17 cellular contexts compared by ENCODE assay signal in the genomic region with DNA sequence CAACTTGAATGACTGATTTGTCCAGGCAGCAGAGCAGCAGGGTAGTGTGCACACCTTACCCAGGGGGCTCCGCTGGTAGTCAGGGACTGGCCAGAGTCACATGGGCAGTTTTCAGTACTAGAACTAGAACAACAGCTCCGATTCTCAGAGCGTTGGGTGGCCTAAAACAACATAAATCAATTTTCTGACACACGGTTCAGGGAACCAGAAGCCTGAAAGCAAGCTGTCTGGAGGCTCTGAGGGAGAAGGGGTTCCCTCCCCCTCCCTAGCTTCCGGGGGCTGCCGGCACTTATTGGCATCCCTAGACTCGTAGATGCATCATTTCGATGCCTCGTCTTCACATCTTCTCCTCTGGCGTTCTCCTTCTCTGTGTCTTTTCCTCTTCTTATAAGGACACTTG. TPM values are rescaled to one million over a fixed set of nuclear protein-coding genes. Genes with fewer than 3 reads are reported as not detected.
A peak's percentile ranks its signal among the peaks of the same experiment; 100 is the strongest.
DNase-seq lines count a peak whose midpoint lies in the region; ATAC-seq and TF ChIP-seq lines count a peak whose summit lies in the region.
"Had no signal": no experiment of that assay in that cellular context is flagged by ENCODE, and none has a peak within 500 bp of the region (broad histone marks: within the 10 kb centered on the region; RNA-seq: fewer than 3 reads in every experiment).

No MANE protein-coding gene starts in this region.

- H2BK15ac ChIP-seq in IMR-90 (ENCODE audit: low read depth, low read length), result peak overlapping the region; percentile 86; the same call in 2 of the 3 replicates

- intact Hi-C loops in IMR-90 (cut with micrococcal nuclease), result no loop called here
- intact Hi-C loops in PC-3 (cut with micrococcal nuclease), result no loop called here
- intact Hi-C loops in esophagus muscularis mucosa (cut with DNase I), result loop anchor here (10.0 kb wide), 1 partner anchor 99 kb away; no protein-coding TSS in a partner anchor
- intact Hi-C loops in gastrocnemius medialis (cut with DNase I; ENCODE audit: low total_unique reads), result no loop called here

- DNase-seq in IMR-90 (no peak), PC-3 (no peak), esophagus muscularis mucosa (ENCODE audit: extremely low spot score) (peak; percentile 72), gastrocnemius medialis (no peak), glomerular visceral epithelial cell (ENCODE audit: extremely low spot score) (no peak)
- DNase-seq: Calu3; CD8-positive, alpha-beta T cell; EL; NCI-H187; NCI-H2107; NCI-H510A; NCI-H748 treated with DMSO at 0.1 percent for 48 hours; SW 1271 had no signal

- peak overlapping the region; percentile 66 for H4K91ac ChIP-seq in IMR-90 (ENCODE audit: insufficient read depth, low read depth, low read length)

- no peaks in the 10 kb centered on the region for H3K9me2 ChIP-seq in PC-3 (replicated peaks; ENCODE audit: low read length)

- dilution Hi-C loops in IMR-90 (cut with HindIII; ENCODE audit: low sequenced_read_pairs, unreplicated experiment), result no loop called here

- H3F3A ChIP-seq in PC-3 (ENCODE audit: low read length, unreplicated experiment), result no peaks in the 10 kb centered on the region

- H3K4me1 ChIP-seq in IMR-90 (ENCODE audit: control insufficient read depth, insufficient read depth, low read length), result peaks cover 17% of the 10 kb centered on the region
- peaks cover 56% of the 10 kb centered on the region for H3K4me1 ChIP-seq in PC-3 (ENCODE audit: insufficient read depth, low read length)
- H3K4me1 ChIP-seq in esophagus muscularis mucosa, result peaks cover 12 to 26% (median 22%) of the 10 kb centered on the region in 4 donors
- H3K4me1 ChIP-seq in gastrocnemius medialis, result peaks cover 38 to 55% of the 10 kb centered on the region in 2 donors

- H3K9me3 ChIP-seq in IMR-90 (ENCODE audit: control insufficient read depth, insufficient read depth, low read length) (no peaks in the 10 kb centered on the region), PC-3 (ENCODE audit: low read length) (no peaks in the 10 kb centered on the region), esophagus muscularis mucosa (no peaks in the 10 kb centered on the region), gastrocnemius medialis (no peaks in the 10 kb centered on the region)
- H3K9me3 ChIP-seq: BLaER1 treated with 17β-estradiol and CSF1 and Interleukin-3, amounts not matched to agents 10 nM and 100 nM had no signal

- no peak overlapping the region; the same call in 1 of the 2 replicates for H4K5ac ChIP-seq in IMR-90 (ENCODE audit: low read depth, low read length)

- TF ChIP-seq EP300 in esophagus muscularis mucosa (IDR thresholded peaks at IDR 0.05), result no peak

- peak overlapping the region; percentile 23; the same call in 1 of the 2 replicates for H3K14ac ChIP-seq in IMR-90 (replicated peaks; ENCODE audit: low read depth, low read length)

- H3K27ac ChIP-seq in IMR-90 (ENCODE audit: insufficient read depth, low read length) (no peak overlapping the region), PC-3 (ENCODE audit: low read length) (peak overlapping the region; percentile 56; the same call in 1 of the 2 replicates), esophagus muscularis mucosa (replicated peaks in 1 of 4) (no peak overlapping the region), gastrocnemius medialis (peak overlapping the region; percentile 4 to 91 (median 66))
- H3K27ac ChIP-seq: BLaER1 treated with 17β-estradiol and CSF1 and Interleukin-3, amounts not matched to agents 10 nM and 100 nM had no signal

- TF ChIP-seq POLR2A in IMR-90 (IDR thresholded peaks at IDR 0.05; ENCODE audit: low read depth, low read length), result no peak
- no peak for TF ChIP-seq POLR2A in esophagus muscularis mucosa (IDR thresholded peaks at IDR 0.05; ENCODE audit: low read depth)
- no peak for TF ChIP-seq POLR2A in gastrocnemius medialis (IDR thresholded peaks at IDR 0.05)

- no peak overlapping the region for H4K8ac ChIP-seq in IMR-90 (ENCODE audit: low read depth in 2 of 2, low read length in 2 of 2)

- no peaks in the 10 kb centered on the region for H3K79me2 ChIP-seq in PC-3 (ENCODE audit: low read length)

- H3K23ac ChIP-seq in IMR-90 (ENCODE audit: low read depth, low read length), result peak overlapping the region; percentile 42; the same call in 1 of the 2 replicates

- H3K4me2 ChIP-seq in IMR-90 (ENCODE audit: low read depth, low read length) (no peak overlapping the region), PC-3 (ENCODE audit: low read length) (peak overlapping the region; percentile 69; the same call in 1 of the 2 replicates)
- H3K4me2 ChIP-seq: BLaER1 treated with 17β-estradiol and CSF1 and Interleukin-3, amounts not matched to agents 10 nM and 100 nM had no signal

- peak overlapping the region; percentile 1 for H2BK120ac ChIP-seq in IMR-90 (ENCODE audit: low read depth, low read length)

- no peaks in the 10 kb centered on the region for H4K20me1 ChIP-seq in IMR-90 (ENCODE audit: insufficient read depth, low read length)
- no peaks in the 10 kb centered on the region for H4K20me1 ChIP-seq in PC-3 (ENCODE audit: low read length)
- H4K20me1 ChIP-seq: BLaER1 treated with 17β-estradiol and CSF1 and Interleukin-3, amounts not matched to agents 10 nM and 100 nM had no signal

- in situ Hi-C loops in IMR-90 (cut with MboI; ENCODE audit: low sequenced_read_pairs) (no loop called here), gastrocnemius medialis (cut with MboI; ENCODE audit: low sequenced_read_pairs in 4 of 4) (no loop called here)

- TF ChIP-seq CTCF in IMR-90 (conservative IDR thresholded peaks at IDR 0.05; ENCODE audit: low read depth, low read length) (no peak), PC-3 (conservative IDR thresholded peaks at IDR 0.05; ENCODE audit: low read depth, low read length) (no peak), esophagus muscularis mucosa (IDR thresholded peaks at IDR 0.05) (no peak), gastrocnemius medialis (IDR thresholded peaks at IDR 0.05 in 4 of 5, conservative IDR thresholded peaks at IDR 0.05 in 1 of 5) (no peak)

- no peak overlapping the region for H3K4me3 ChIP-seq in IMR-90 (ENCODE audit: insufficient read depth, low read depth, low read length)
- H3K4me3 ChIP-seq in PC-3 (ENCODE audit: low read length), result no peak overlapping the region
- no peak overlapping the region for H3K4me3 ChIP-seq in esophagus muscularis mucosa
- H3K4me3 ChIP-seq in gastrocnemius medialis, result no peak overlapping the region
- H3K4me3 ChIP-seq: BLaER1 treated with 17β-estradiol and CSF1 and Interleukin-3, amounts not matched to agents 10 nM and 100 nM had no signal

- H2BK20ac ChIP-seq in IMR-90 (ENCODE audit: low read depth, low read length), result peak overlapping the region; percentile 50

- peaks cover 11% of the 10 kb centered on the region for H3K9me1 ChIP-seq in IMR-90 (ENCODE audit: insufficient read depth, low read length)

- H3K18ac ChIP-seq in IMR-90 (ENCODE audit: low read depth, low read length), result no peak overlapping the region

- H3K9ac ChIP-seq in IMR-90 (ENCODE audit: low read depth, low read length), result no peak overlapping the region
- H3K9ac ChIP-seq in PC-3 (ENCODE audit: low read length), result no peak overlapping the region
- H3K9ac ChIP-seq: BLaER1 treated with 17β-estradiol and CSF1 and Interleukin-3, amounts not matched to agents 10 nM and 100 nM had no signal

- no peak for TF ChIP-seq RAD21 in IMR-90 (IDR thresholded peaks at IDR 0.05; ENCODE audit: low read length)

- no peak overlapping the region for H3K56ac ChIP-seq in IMR-90 (ENCODE audit: extremely low read depth, insufficient read depth, low read length)

- CTCF ChIA-PET in IMR-90 (lab: Yijun Ruan, JAX), result interaction anchor here (2.1 kb wide), 1 partner anchor 12 kb away, joined by 7 read pairs; no protein-coding TSS in a partner anchor
- CTCF ChIA-PET in PC-3 (lab: Charles Lee), result no interaction called here

- 88% methylated on average over 4 of the region's 10 CpGs; no CpG with 5 or more reads in 1 of the 2 experiments for WGBS in IMR-90 (ENCODE audit: extremely low coverage in 2 of 2, insufficient read length in 1 of 2), 2 experiments
- 75% methylated on average over 10 of the region's 10 CpGs for WGBS in esophagus muscularis mucosa

- peak overlapping the region; percentile 73 for H2AK5ac ChIP-seq in IMR-90 (ENCODE audit: low read depth, low read length)

- ATAC-seq in IMR-90 (ENCODE audit: low read depth), result no peak
- ATAC-seq in PC-3, result no peak
- ATAC-seq in gastrocnemius medialis, result no peak
- ATAC-seq in GM21367 (IDR thresholded peaks at IDR 0.05; ENCODE audit: unreplicated experiment), result no peak
- no peak for ATAC-seq in GM18873 (IDR thresholded peaks at IDR 0.05; ENCODE audit: low FRiP score, unreplicated experiment)
- ATAC-seq: CD8-positive, alpha-beta T cell had no signal

- no TSS peak for BruUV-seq in IMR-90 (replicated peaks; lab: Mats Ljungman, UMichigan)
- BruUV-seq in PC-3 (replicated peaks; lab: Mats Ljungman, UMichigan), result no TSS peak

- POLR2A ChIA-PET in IMR-90 (lab: Charles Lee; ENCODE audit: unreplicated experiment) (no interaction called here), PC-3 (lab: Charles Lee; ENCODE audit: unreplicated experiment) (no interaction called here)

- H3K36me3 ChIP-seq in IMR-90 (ENCODE audit: control insufficient read depth, insufficient read depth, low read length) (no peaks in the 10 kb centered on the region), PC-3 (ENCODE audit: low read depth, low read length) (no peaks in the 10 kb centered on the region; the same call in 1 of the 2 replicates), esophagus muscularis mucosa (no peaks in the 10 kb centered on the region), gastrocnemius medialis (no peaks in the 10 kb centered on the region)
- H3K36me3 ChIP-seq: BLaER1 treated with 17β-estradiol and CSF1 and Interleukin-3, amounts not matched to agents 10 nM and 100 nM had no signal

- no peaks in the 10 kb centered on the region for H3K79me1 ChIP-seq in IMR-90 (ENCODE audit: low read depth in 1 of 2, low read length in 2 of 2)

- H2AK9ac ChIP-seq in IMR-90 (replicated peaks; ENCODE audit: low read depth, low read length, poor library complexity), result no peak overlapping the region

- no peak overlapping the region for H2BK5ac ChIP-seq in IMR-90 (ENCODE audit: low read depth, low read length, poor library complexity, severe bottlenecking)

- H2AFZ ChIP-seq in IMR-90 (replicated peaks; ENCODE audit: low read length, poor library complexity), result peak overlapping the region; percentile 21
- no peak overlapping the region for H2AFZ ChIP-seq in PC-3 (ENCODE audit: low read length)

- peak overlapping the region; percentile 59 for H3K4ac ChIP-seq in IMR-90 (ENCODE audit: low read depth, low read length)

- H3K27me3 ChIP-seq in IMR-90 (ENCODE audit: control insufficient read depth, insufficient read depth, low read length) (no peaks in the 10 kb centered on the region), PC-3 (ENCODE audit: low read length) (no peaks in the 10 kb centered on the region), esophagus muscularis mucosa (no peaks in the 10 kb centered on the region), gastrocnemius medialis (no peaks in the 10 kb centered on the region)
- H3K27me3 ChIP-seq: BLaER1 treated with 17β-estradiol and CSF1 and Interleukin-3, amounts not matched to agents 10 nM and 100 nM had no signal

RNA-seq across cellular contexts. Expression of a gene that starts 13.4 kb away (rescaled TPM):
- under 0.01 TPM in 1 of 2 replicates, not detected in the other for total RNA-seq in IMR-90 (2012; rRNA removed)
- polyA plus RNA-seq in IMR-90 (2012; rRNA removed), result not detected in 2 replicates
- not detected in 2 replicates for polyA plus RNA-seq in IMR-90 (2012; cell fraction: cytosol; rRNA removed)
- 0.02 TPM in 1 of 2 replicates, not detected in the other for polyA plus RNA-seq in IMR-90 (2012; cell fraction: nucleus; rRNA removed; ENCODE audit: low replicate concordance)
- 7.2 and 7.3 TPM in 2 replicates for total RNA-seq in PC-3 (2014; rRNA removed)
- 1 to 10 TPM in 1 of 4 donors, under 1 TPM in 1, not detected in 2; 0.17 to 3.4 TPM for total RNA-seq in esophagus muscularis mucosa
- total RNA-seq in gastrocnemius medialis, result 1 to 10 TPM in 2 of 4 donors, under 1 TPM in 2; 0.81 to 2.8 (median 1.0) TPM
- total RNA-seq: CD8-positive, alpha-beta T cell; OCI-LY7 had no signal

Comparison
In these comparisons a context has a peak if more than half of its experiments do, and no peak if none do; other contexts are left out.
1. H3K27ac ChIP-seq: peak in PC-3 (single experiment) and gastrocnemius medialis (4 of 4); none in IMR-90 (single experiment) and esophagus muscularis mucosa (0 of 4).